In genomic region chr10:74094231-74094630, GRCh38 we compare ENCODE assay signal across 21 cellular contexts.
"Had no signal": no experiment of that assay in that cellular context is flagged by ENCODE, and none has a peak within 500 bp of the region (broad histone marks: within the 10 kb centered on the region; RNA-seq: fewer than 3 reads in every experiment).

No MANE protein-coding gene starts in this region.

- H3K27ac ChIP-seq: breast epithelium, heart left ventricle, suprapubic skin, transverse colon, vagina had no signal

- DNase-seq: activated CD4-positive, alpha-beta T cell treated with anti-CD3 and anti-CD28 coated beads, Interleukin-2, amount 50 U/mL, for 1 hour; activated CD8-positive, alpha-beta T cell treated with anti-CD3 and anti-CD28 coated beads, Interleukin-2, amount 10 ng/mL, durations not matched to agents 7 days and 5 days; activated naive CD4-positive, alpha-beta T cell treated with Interleukin-2 at 50 U/mL for 16 hours; activated naive CD8-positive, alpha-beta T cell treated with anti-CD3 and anti-CD28 coated beads, Interleukin-2, amount 10 ng/mL, durations not matched to agents 7 days and 5 days; activated T-cell treated with anti-CD3 and anti-CD28 coated beads, Interleukin-2, amount 50 U/mL, for 1 hour; amniotic stem cell; heart left ventricle; islet precursor cell; left cardiac atrium; naive B cell; occipital lobe; retina; stimulated activated CD4-positive, alpha-beta T cell treated with anti-CD3 and anti-CD28 coated beads, Interleukin-4, amount 100 ng/mL, for 4 hours; stimulated activated naive CD8-positive, alpha-beta T cell treated with anti-CD3 and anti-CD28 coated beads, Interleukin-15, amount 100 ng/mL, for 72 hours; transverse colon had no signal

- H3K4me3 Mint-ChIP-seq: activated CD8-positive, alpha-beta T cell treated with anti-CD3 and anti-CD28 coated beads, Interleukin-2, amount 10 ng/mL, durations not matched to agents 7 days and 5 days; activated naive CD8-positive, alpha-beta T cell treated with anti-CD3 and anti-CD28 coated beads, Interleukin-2, amount 10 ng/mL, durations not matched to agents 7 days and 5 days; naive B cell; neural crest cell; stimulated activated naive CD8-positive, alpha-beta T cell treated with anti-CD3 and anti-CD28 coated beads, Interleukin-15, amount 100 ng/mL, for 72 hours had no signal

- H3K27me3 Mint-ChIP-seq: activated naive CD8-positive, alpha-beta T cell treated with anti-CD3 and anti-CD28 coated beads, Interleukin-2, amount 10 ng/mL, durations not matched to agents 7 days and 5 days; naive B cell; stimulated activated naive CD8-positive, alpha-beta T cell treated with anti-CD3 and anti-CD28 coated beads, Interleukin-15, amount 100 ng/mL, for 72 hours had no signal

- H3K4me1 ChIP-seq: breast epithelium, suprapubic skin, transverse colon, vagina had no signal

- H3K27ac Mint-ChIP-seq: activated CD8-positive, alpha-beta T cell treated with anti-CD3 and anti-CD28 coated beads, Interleukin-2, amount 10 ng/mL, durations not matched to agents 7 days and 5 days; activated naive CD8-positive, alpha-beta T cell treated with anti-CD3 and anti-CD28 coated beads, Interleukin-2, amount 10 ng/mL, durations not matched to agents 7 days and 5 days; stimulated activated naive CD8-positive, alpha-beta T cell treated with anti-CD3 and anti-CD28 coated beads, Interleukin-15, amount 100 ng/mL, for 72 hours had no signal

- ATAC-seq: activated CD4-positive, CD25-positive, alpha-beta regulatory T cell treated with anti-CD3 and anti-CD28 coated beads, Interleukin-2, amount 50 U/mL, for 24 hours; activated CD8-positive, alpha-beta T cell treated with anti-CD3 and anti-CD28 coated beads, Interleukin-2, amount 10 ng/mL, durations not matched to agents 7 days and 5 days; heart left ventricle; left cardiac atrium; stimulated activated naive CD8-positive, alpha-beta T cell treated with anti-CD3 and anti-CD28 coated beads, Interleukin-15, amount 100 ng/mL, for 72 hours had no signal

- H3K9me3 ChIP-seq: breast epithelium, heart left ventricle, suprapubic skin, transverse colon, vagina had no signal

- H3K4me3 ChIP-seq: breast epithelium, heart left ventricle, suprapubic skin, transverse colon, vagina had no signal

- H3K27me3 ChIP-seq: breast epithelium, heart left ventricle, suprapubic skin, transverse colon, vagina had no signal

- H3K4me1 Mint-ChIP-seq: neural crest cell; stimulated activated naive CD8-positive, alpha-beta T cell treated with anti-CD3 and anti-CD28 coated beads, Interleukin-15, amount 100 ng/mL, for 72 hours had no signal

- H3K9me3 Mint-ChIP-seq: activated naive CD8-positive, alpha-beta T cell treated with anti-CD3 and anti-CD28 coated beads, Interleukin-2, amount 10 ng/mL, durations not matched to agents 7 days and 5 days; naive B cell; neural crest cell; stimulated activated naive CD8-positive, alpha-beta T cell treated with anti-CD3 and anti-CD28 coated beads, Interleukin-15, amount 100 ng/mL, for 72 hours had no signal

- FAIRE-seq: endometrium had no signal
